Comparison of ENCODE assay signal across 14 cellular contexts in the genomic region with DNA sequence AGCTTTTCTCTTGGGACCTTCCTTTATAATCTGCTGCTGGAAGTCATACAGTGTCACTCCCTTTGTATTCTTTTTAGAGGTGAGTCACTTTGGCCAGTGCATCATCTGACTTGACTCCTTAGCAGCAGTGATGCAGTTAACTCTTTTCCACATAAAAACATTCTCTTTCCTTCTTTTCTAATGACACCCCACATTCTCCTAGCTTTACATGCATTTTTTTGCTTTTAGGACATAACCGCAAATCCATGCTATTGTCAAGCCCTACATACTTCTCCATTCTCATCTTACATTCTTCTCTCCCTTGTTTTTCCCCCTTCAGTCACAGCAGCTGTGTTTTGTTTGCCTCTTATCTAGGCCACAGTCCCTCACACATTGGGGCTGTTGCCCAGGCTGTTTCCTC. TPM values are rescaled to one million over a fixed set of nuclear protein-coding genes. Genes with fewer than 3 reads are reported as not detected.
A peak's percentile ranks its signal among the peaks of the same experiment; 100 is the strongest.
DNase-seq lines count a peak whose midpoint lies in the region; ATAC-seq and TF ChIP-seq lines count a peak whose summit lies in the region.
"Had no signal": no experiment of that assay in that cellular context is flagged by ENCODE, and none has a peak within 500 bp of the region (broad histone marks: within the 10 kb centered on the region; RNA-seq: fewer than 3 reads in every experiment).

No MANE protein-coding gene starts in this region.

- H3K27me3 Mint-ChIP-seq in HFFc6 (ENCODE audit: insufficient read depth), result no peaks in the 10 kb centered on the region

- H3K4me3 ChIP-seq in AG04450 (ENCODE audit: low read depth, low read length) (no peak overlapping the region), adipocyte (ENCODE audit: low read length) (no peak overlapping the region)
- H3K4me3 ChIP-seq: hepatocyte had no signal

- no peaks in the 10 kb centered on the region for H3K36me3 Mint-ChIP-seq in HFFc6 (ENCODE audit: low read depth)
- H3K36me3 Mint-ChIP-seq: activated naive CD4-positive, alpha-beta T cell treated with anti-CD3 and anti-CD28 coated beads, Interleukin-2, amount 50 U/mL, for 24 hours had no signal

- no peak overlapping the region for H3K4me3 Mint-ChIP-seq in HFFc6
- H3K4me3 Mint-ChIP-seq: activated naive CD4-positive, alpha-beta T cell treated with anti-CD3 and anti-CD28 coated beads, Interleukin-2, amount 50 U/mL, for 24 hours had no signal

- DNase-seq in AG04450 (ENCODE audit: low read depth, low spot score), result peak; percentile 80
- DNase-seq in HFFc6, result peak; percentile 92
- peak; percentile 81 for DNase-seq in adipocyte (ENCODE audit: low read depth)
- DNase-seq in foreskin keratinocyte, result peak in 1 of 2 donors; percentile 13
- no peak for DNase-seq in putamen (ENCODE audit: low spot score)
- no peak for DNase-seq in DMS114 treated with DMSO at 0.1 percent for 48 hours (lab: John Stamatoyannopoulos, UW; ENCODE audit: unreplicated experiment)
- DNase-seq in activated naive CD4-positive, alpha-beta T cell (lab: John Stamatoyannopoulos, UW), result no peak
- DNase-seq in HK-2 (ENCODE audit: unreplicated experiment), result no peak
- DNase-seq: activated CD8-positive, alpha-beta memory T cell treated with anti-CD3 and anti-CD28 coated beads for 24 hours; BE2C; T-helper 9 cell had no signal

- H3K36me3 ChIP-seq in adipocyte (ENCODE audit: control insufficient read depth, insufficient read depth, low read length, severe bottlenecking), result no peaks in the 10 kb centered on the region
- H3K36me3 ChIP-seq: BE2C had no signal

- H3K9me3 ChIP-seq in AG04450 (ENCODE audit: control insufficient read depth, insufficient read depth, low read length), result no peaks in the 10 kb centered on the region
- no peaks in the 10 kb centered on the region for H3K9me3 ChIP-seq in adipocyte (ENCODE audit: control insufficient read depth, low read length)
- H3K9me3 ChIP-seq: BE2C had no signal

- H3K4me1 ChIP-seq in adipocyte (ENCODE audit: control insufficient read depth, insufficient read depth, low read length), result no peaks in the 10 kb centered on the region
- H3K4me1 ChIP-seq in foreskin keratinocyte, result no peaks in the 10 kb centered on the region
- H3K4me1 ChIP-seq: BE2C had no signal

- H3K9me3 Mint-ChIP-seq in HFFc6, result no peaks in the 10 kb centered on the region
- H3K9me3 Mint-ChIP-seq: activated naive CD4-positive, alpha-beta T cell treated with anti-CD3 and anti-CD28 coated beads, Interleukin-2, amount 50 U/mL, for 24 hours had no signal

- CTCF ChIA-PET in AG04450 (lab: Charles Lee), result interaction anchor here (0.6 to 1.6 kb wide), 2 partner anchors 31 to 400 kb away, joined by 3 to 5 read pairs; no protein-coding TSS in a partner anchor

- no peaks in the 10 kb centered on the region for H3K4me1 Mint-ChIP-seq in HFFc6 (ENCODE audit: low read depth)
- H3K4me1 Mint-ChIP-seq: activated naive CD4-positive, alpha-beta T cell treated with anti-CD3 and anti-CD28 coated beads, Interleukin-2, amount 50 U/mL, for 24 hours had no signal

- peak; percentile 58 for ATAC-seq in foreskin keratinocyte
- ATAC-seq: Panc1 had no signal

- POLR2A ChIA-PET in AG04450 (lab: Yijun Ruan, JAX), result interaction anchor here (0.9 kb wide), 1 partner anchor 631 kb away, joined by 3 read pairs; no protein-coding TSS in a partner anchor

- H3K27ac Mint-ChIP-seq in HFFc6, result no peak overlapping the region
- H3K27ac Mint-ChIP-seq: activated naive CD4-positive, alpha-beta T cell treated with anti-CD3 and anti-CD28 coated beads, Interleukin-2, amount 50 U/mL, for 24 hours had no signal

- TF ChIP-seq CTCF in AG04450 (IDR thresholded peaks at IDR 0.05; ENCODE audit: low read depth, low read length) (no peak), HFFc6 (IDR thresholded peaks at IDR 0.05) (no peak), foreskin keratinocyte (conservative IDR thresholded peaks at IDR 0.05) (no peak)

- H3K9ac ChIP-seq in adipocyte (ENCODE audit: low read length), result no peak overlapping the region

- peak overlapping the region; percentile 90 for H3K27ac ChIP-seq in AG04450 (ENCODE audit: low read depth, low read length)
- H3K27ac ChIP-seq in foreskin keratinocyte, result no peak overlapping the region
- H3K27ac ChIP-seq: hepatocyte had no signal

- H3K27me3 ChIP-seq in AG04450 (ENCODE audit: control insufficient read depth, insufficient read depth, low read length), result no peaks in the 10 kb centered on the region
- H3K27me3 ChIP-seq in adipocyte (replicated peaks; ENCODE audit: control insufficient read depth, insufficient read depth, low read length), result no peaks in the 10 kb centered on the region
- H3K27me3 ChIP-seq in foreskin keratinocyte, result peaks cover 26% of the 10 kb centered on the region
- H3K27me3 ChIP-seq: BE2C had no signal

RNA-seq across cellular contexts. Expression of a gene that starts 55.1 kb away (rescaled TPM):
- 37.0 and 47.4 TPM in 2 replicates for polyA plus RNA-seq in AG04450 (2011; rRNA removed)
- 36.5 and 48.6 TPM in 2 replicates for polyA minus RNA-seq in AG04450 (2011; rRNA and poly(A)+ RNA removed)
- 10 to 100 TPM; 39.4 to 48.8 (median 42.2) TPM for total RNA-seq in HFFc6 (2021; fragmentation: NEBNext Ultra II Directional; extraction: Animal tissue kit (Norgen Biotek cat#: 25700))
- total RNA-seq in foreskin keratinocyte, result 32.5 and 36.4 TPM in 2 replicates
- polyA plus RNA-seq in foreskin keratinocyte, result 21.5 and 27.3 TPM in 2 replicates

Comparison
In these comparisons a context has a peak if more than half of its experiments do, and no peak if none do; other contexts are left out.
1. DNase-seq: peak in AG04450 (single experiment), HFFc6 (single experiment) and adipocyte (single experiment); none in putamen (single experiment), DMS114 treated with DMSO at 0.1 percent for 48 hours (single experiment), activated naive CD4-positive, alpha-beta T cell (0 of 4) and HK-2 (single experiment).